Comparison of ENCODE assay signal across 20 cellular contexts in genomic region chr1:185767721-185768120, GRCh38.
"Had no signal": no experiment of that assay in that cellular context is flagged by ENCODE, and none has a peak within 500 bp of the region (broad histone marks: within the 10 kb centered on the region; RNA-seq: fewer than 3 reads in every experiment).

No MANE protein-coding gene starts in this region.

- H3K4me3 Mint-ChIP-seq: dendritic cell treated with granulocyte-macrophage colony-stimulating factor and Interleukin-4, amounts not matched to agents 40 ng/mL and 50 ng/mL, for 4 days; effector memory CD8-positive, alpha-beta T cell; memory B cell; mesothelial cell of epicardium; natural killer cell; neural crest cell; stimulated activated naive B cell treated with anti-CD40 and anti-IgM and Interleukin-4, amounts not matched to agents 10 μg/mL and 1 μg/mL and 100 μg/mL, for 72 hours; stimulated activated naive CD8-positive, alpha-beta T cell treated with anti-CD3 and anti-CD28 coated beads, Interleukin-15, amount 100 ng/mL, for 72 hours had no signal

- H3K27ac ChIP-seq: lower lobe of right lung, ovary, right atrium auricular region, sigmoid colon, skin epidermis, thoracic aorta, transverse colon had no signal

- H3K27me3 ChIP-seq: ovary, right atrium auricular region, sigmoid colon, transverse colon had no signal

- H3K9me3 Mint-ChIP-seq: dendritic cell treated with granulocyte-macrophage colony-stimulating factor and Interleukin-4, amounts not matched to agents 40 ng/mL and 50 ng/mL, for 4 days; memory B cell; natural killer cell; neural crest cell; stimulated activated naive B cell treated with anti-CD40 and anti-IgM and Interleukin-4, amounts not matched to agents 10 μg/mL and 1 μg/mL and 100 μg/mL, for 72 hours; stimulated activated naive CD8-positive, alpha-beta T cell treated with anti-CD3 and anti-CD28 coated beads, Interleukin-15, amount 100 ng/mL, for 72 hours had no signal

- H3K4me1 Mint-ChIP-seq: memory B cell; natural killer cell; stimulated activated naive B cell treated with anti-CD40 and anti-IgM and Interleukin-4, amounts not matched to agents 10 μg/mL and 1 μg/mL and 100 μg/mL, for 72 hours; stimulated activated naive CD8-positive, alpha-beta T cell treated with anti-CD3 and anti-CD28 coated beads, Interleukin-15, amount 100 ng/mL, for 72 hours had no signal

- H3K27ac Mint-ChIP-seq: dendritic cell treated with granulocyte-macrophage colony-stimulating factor and Interleukin-4, amounts not matched to agents 40 ng/mL and 50 ng/mL, for 4 days; effector memory CD8-positive, alpha-beta T cell; memory B cell; mesothelial cell of epicardium; natural killer cell; stimulated activated naive B cell treated with anti-CD40 and anti-IgM and Interleukin-4, amounts not matched to agents 10 μg/mL and 1 μg/mL and 100 μg/mL, for 72 hours; stimulated activated naive CD8-positive, alpha-beta T cell treated with anti-CD3 and anti-CD28 coated beads, Interleukin-15, amount 100 ng/mL, for 72 hours had no signal

- H3K4me3 ChIP-seq: lower lobe of right lung, ovary, right atrium auricular region, sigmoid colon, skin epidermis, transverse colon had no signal

- H3K4me1 ChIP-seq: lower lobe of right lung, right atrium auricular region, sigmoid colon, transverse colon had no signal

- ATAC-seq: effector memory CD8-positive, alpha-beta T cell; left lobe of liver; lower lobe of right lung; natural killer cell; stimulated activated naive B cell treated with anti-CD40 and anti-IgM and Interleukin-4, amounts not matched to agents 10 μg/mL and 1 μg/mL and 100 μg/mL, for 72 hours; stimulated activated naive CD8-positive, alpha-beta T cell treated with anti-CD3 and anti-CD28 coated beads, Interleukin-15, amount 100 ng/mL, for 72 hours had no signal

- DNase-seq: effector memory CD8-positive, alpha-beta T cell; erythroblast; islet precursor cell; lower lobe of right lung; natural killer cell; ovary; sigmoid colon; stimulated activated CD4-positive, alpha-beta T cell treated with anti-CD3 and anti-CD28 coated beads, Interleukin-2, amount 100 ng/mL, for 24 hours; stimulated activated CD4-positive, alpha-beta T cell treated with anti-CD3 and anti-CD28 coated beads, Interleukin-4, amount 100 ng/mL, for 4 hours; stimulated activated naive B cell treated with anti-CD40 and anti-IgM and Interleukin-4, amounts not matched to agents 10 μg/mL and 1 μg/mL and 100 μg/mL, for 72 hours; stimulated activated naive CD8-positive, alpha-beta T cell treated with anti-CD3 and anti-CD28 coated beads, Interleukin-15, amount 100 ng/mL, for 72 hours; transverse colon had no signal

- H3K36me3 Mint-ChIP-seq: memory B cell; natural killer cell; stimulated activated naive B cell treated with anti-CD40 and anti-IgM and Interleukin-4, amounts not matched to agents 10 μg/mL and 1 μg/mL and 100 μg/mL, for 72 hours had no signal

- H3K9me3 ChIP-seq: lower lobe of right lung, ovary, right atrium auricular region, sigmoid colon, thoracic aorta, transverse colon had no signal

- H3K36me3 ChIP-seq: lower lobe of right lung, ovary, right atrium auricular region, sigmoid colon, thoracic aorta, transverse colon had no signal
